1 cellular context compared by ENCODE assay signal in the genomic region with DNA sequence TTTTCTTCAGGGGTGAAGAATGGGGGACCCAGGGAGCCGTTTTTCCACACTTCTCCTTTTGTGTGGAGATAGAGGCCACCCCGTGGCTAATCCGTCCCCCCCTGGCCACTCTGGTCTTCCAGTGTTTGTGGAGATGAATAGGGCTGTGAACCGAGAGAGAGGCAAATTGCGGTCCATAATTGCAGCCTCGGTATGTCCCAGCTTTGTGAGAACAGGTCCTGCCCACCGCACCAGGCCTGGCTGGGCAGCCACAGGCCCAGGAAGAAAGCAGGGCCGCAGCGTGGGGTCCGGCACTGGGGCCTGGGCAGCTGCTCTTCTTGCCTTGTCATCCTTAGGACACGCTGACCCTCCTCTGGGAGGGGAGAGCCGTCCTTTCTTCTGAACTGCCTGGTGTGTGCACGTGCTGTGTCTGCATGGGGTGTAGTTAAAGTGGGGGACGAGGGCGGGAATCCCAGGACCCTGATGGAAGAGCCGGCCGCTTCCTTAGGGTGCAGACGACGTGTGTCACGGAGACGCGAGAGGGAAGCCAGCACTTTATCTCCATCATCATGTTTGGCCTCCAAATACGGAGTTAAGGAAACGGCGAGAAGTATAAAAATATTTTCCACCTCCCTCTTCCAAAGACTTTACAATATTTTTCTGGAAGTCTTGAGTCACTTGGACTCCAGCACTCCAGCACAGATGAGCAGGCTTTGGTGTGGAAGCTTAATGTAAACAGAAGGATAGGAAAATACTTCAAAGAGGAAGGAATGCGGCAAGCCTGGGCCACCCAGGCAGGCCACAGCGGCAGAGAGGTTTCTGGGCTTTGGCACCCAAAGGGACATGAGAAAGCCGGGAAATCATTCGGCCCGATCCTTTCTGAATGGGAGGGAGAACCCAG.
TF ChIP-seq lines count a peak whose summit lies in the region.

No MANE protein-coding gene starts in this region.

TF ChIP-seq in WTC11, 78 proteins besides CTCF, POLR2A, EP300 and RAD21 (continued from another document):
- TF ChIP-seq, protein P1, sequence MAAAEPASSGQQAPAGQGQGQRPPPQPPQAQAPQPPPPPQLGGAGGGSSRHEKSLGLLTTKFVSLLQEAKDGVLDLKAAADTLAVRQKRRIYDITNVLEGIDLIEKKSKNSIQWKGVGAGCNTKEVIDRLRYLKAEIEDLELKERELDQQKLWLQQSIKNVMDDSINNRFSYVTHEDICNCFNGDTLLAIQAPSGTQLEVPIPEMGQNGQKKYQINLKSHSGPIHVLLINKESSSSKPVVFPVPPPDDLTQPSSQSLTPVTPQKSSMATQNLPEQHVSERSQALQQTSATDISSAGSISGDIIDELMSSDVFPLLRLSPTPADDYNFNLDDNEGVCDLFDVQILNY (CRISPR knock-in tag; IDR thresholded peaks at IDR 0.05) = no peak
- TF ChIP-seq PRRX2 (CRISPR knock-in tag; IDR thresholded peaks at IDR 0.05) (no peak), ZMAT4 (CRISPR knock-in tag; IDR thresholded peaks at IDR 0.05) (no peak), KAT7 (CRISPR knock-in tag; IDR thresholded peaks at IDR 0.05; ENCODE audit: borderline replicate concordance) (no peak), ZNF416 (CRISPR knock-in tag; IDR thresholded peaks at IDR 0.05) (no peak)
- TF ChIP-seq, protein P2, sequence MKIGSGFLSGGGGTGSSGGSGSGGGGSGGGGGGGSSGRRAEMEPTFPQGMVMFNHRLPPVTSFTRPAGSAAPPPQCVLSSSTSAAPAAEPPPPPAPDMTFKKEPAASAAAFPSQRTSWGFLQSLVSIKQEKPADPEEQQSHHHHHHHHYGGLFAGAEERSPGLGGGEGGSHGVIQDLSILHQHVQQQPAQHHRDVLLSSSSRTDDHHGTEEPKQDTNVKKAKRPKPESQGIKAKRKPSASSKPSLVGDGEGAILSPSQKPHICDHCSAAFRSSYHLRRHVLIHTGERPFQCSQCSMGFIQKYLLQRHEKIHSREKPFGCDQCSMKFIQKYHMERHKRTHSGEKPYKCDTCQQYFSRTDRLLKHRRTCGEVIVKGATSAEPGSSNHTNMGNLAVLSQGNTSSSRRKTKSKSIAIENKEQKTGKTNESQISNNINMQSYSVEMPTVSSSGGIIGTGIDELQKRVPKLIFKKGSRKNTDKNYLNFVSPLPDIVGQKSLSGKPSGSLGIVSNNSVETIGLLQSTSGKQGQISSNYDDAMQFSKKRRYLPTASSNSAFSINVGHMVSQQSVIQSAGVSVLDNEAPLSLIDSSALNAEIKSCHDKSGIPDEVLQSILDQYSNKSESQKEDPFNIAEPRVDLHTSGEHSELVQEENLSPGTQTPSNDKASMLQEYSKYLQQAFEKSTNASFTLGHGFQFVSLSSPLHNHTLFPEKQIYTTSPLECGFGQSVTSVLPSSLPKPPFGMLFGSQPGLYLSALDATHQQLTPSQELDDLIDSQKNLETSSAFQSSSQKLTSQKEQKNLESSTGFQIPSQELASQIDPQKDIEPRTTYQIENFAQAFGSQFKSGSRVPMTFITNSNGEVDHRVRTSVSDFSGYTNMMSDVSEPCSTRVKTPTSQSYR (CRISPR knock-in tag; IDR thresholded peaks at IDR 0.05) = no peak
